ENCODE assay signal across 8 cellular contexts in the genomic region with DNA sequence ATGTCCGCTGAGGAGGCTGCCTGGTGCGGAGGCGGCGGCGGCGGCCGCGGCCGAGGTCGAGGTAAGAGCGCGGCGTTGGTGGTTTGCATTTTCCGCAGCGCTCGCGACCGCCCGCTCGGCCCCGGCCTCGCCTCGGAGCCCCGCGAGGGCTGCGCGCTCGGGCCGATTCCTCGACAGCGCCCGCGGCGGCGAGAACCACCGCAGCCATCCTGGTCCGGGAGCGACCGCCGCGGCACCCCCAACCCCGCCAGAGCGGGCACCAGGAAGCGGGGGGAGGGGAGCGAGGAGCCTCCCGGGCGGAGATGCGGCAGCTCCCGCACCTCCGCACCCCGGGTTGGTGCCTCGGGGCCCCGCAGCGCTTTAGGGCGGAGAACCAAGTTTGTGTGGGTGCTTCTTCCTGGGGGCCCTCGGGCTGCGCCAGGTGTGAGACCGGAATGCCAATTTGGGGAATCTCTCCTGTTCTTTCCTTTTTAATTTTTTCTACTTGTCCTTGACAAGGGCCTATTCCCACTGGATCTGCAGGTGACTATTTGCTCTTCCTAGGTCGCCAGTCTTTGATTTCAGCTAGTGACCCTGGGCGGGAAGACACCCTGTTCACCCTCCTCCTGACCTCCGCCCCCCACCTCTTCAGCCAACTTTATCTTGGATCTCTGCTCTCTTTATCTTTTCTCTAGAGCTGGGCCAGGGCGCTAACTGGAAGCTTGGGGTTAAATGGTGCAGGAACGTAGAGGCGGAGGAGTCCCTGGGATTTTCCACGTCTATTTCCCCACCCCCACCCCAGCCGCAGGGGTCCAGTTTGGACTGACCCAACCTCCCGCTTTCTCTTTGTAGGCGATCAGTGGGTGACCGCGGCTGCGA. TPM values are rescaled to one million over a fixed set of nuclear protein-coding genes. Genes with fewer than 3 reads are reported as not detected.
DNase-seq lines count a peak whose midpoint lies in the region; ATAC-seq, FAIRE-seq and TF ChIP-seq lines count a peak whose summit lies in the region.

A gene with protein sequence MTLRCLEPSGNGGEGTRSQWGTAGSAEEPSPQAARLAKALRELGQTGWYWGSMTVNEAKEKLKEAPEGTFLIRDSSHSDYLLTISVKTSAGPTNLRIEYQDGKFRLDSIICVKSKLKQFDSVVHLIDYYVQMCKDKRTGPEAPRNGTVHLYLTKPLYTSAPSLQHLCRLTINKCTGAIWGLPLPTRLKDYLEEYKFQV (plus strand): TSS at position 822 of the 858 bp plus-strand sequence. CDS start 223 bp downstream, outside the sequence.

- H3K9me3 ChIP-seq in DND-41 (ENCODE audit: insufficient read depth, low read length, severe bottlenecking) = no peaks in the 10 kb centered on the region
- H3K9me3 ChIP-seq in kidney (ENCODE audit: control insufficient read depth in 1 of 2, low read length in 2 of 2) = no peaks in the 10 kb centered on the region

- no peaks in the 10 kb centered on the region for H3K27me3 ChIP-seq in DND-41 (ENCODE audit: insufficient read depth, low read length, poor library complexity)

- H4K20me1 ChIP-seq in DND-41 (ENCODE audit: insufficient read depth, low read length) = peaks cover 48% of the 10 kb centered on the region

- H2AFZ ChIP-seq in DND-41 (ENCODE audit: low read depth, low read length) = peak within 1 kb of the TSS; percentile 60

- H3K36me3 ChIP-seq in DND-41 (ENCODE audit: insufficient read depth, low read length) (peaks cover 56% of the 10 kb centered on the region), kidney (ENCODE audit: control insufficient read depth in 1 of 2, insufficient read depth in 2 of 2, low read length in 2 of 2) (peaks cover 0 to 5% of the 10 kb centered on the region in 2 donors)

- H3K4me2 ChIP-seq in DND-41 (ENCODE audit: insufficient read depth, low read length) = peak within 1 kb of the TSS; percentile 91

- ATAC-seq in DND-41 (ENCODE audit: insufficient read depth, low read depth) = peak; percentile 2
- ATAC-seq in HG03025 (IDR thresholded peaks at IDR 0.05; ENCODE audit: low FRiP score, unreplicated experiment) = peak; percentile 11

- H3K4me1 ChIP-seq in DND-41 (ENCODE audit: insufficient read depth, low read length) (peaks cover 63% of the 10 kb centered on the region), kidney (ENCODE audit: control insufficient read depth in 1 of 2, insufficient read depth in 1 of 2, low read depth in 1 of 2, low read length in 2 of 2) (peaks cover 0 to 4% of the 10 kb centered on the region in 2 donors)

- H3K79me2 ChIP-seq in DND-41 (ENCODE audit: insufficient read depth, low read length) = peaks cover 88% of the 10 kb centered on the region

- TF ChIP-seq CTCF in DND-41 (IDR thresholded peaks at IDR 0.05; ENCODE audit: borderline replicate concordance, extremely low read depth, low read length, poor library complexity, severe bottlenecking) (peak; percentile 0), cardiac fibroblast (IDR thresholded peaks at IDR 0.05; ENCODE audit: low read depth, low read length) (no peak), kidney (IDR thresholded peaks at IDR 0.05; ENCODE audit: borderline replicate concordance, extremely low read depth, insufficient read depth) (no peak)

- H3K9ac ChIP-seq in DND-41 (ENCODE audit: low read depth, low read length) (peak within 1 kb of the TSS; percentile 98), kidney (ENCODE audit: low read length in 2 of 2) (peak within 1 kb of the TSS; percentile 96 to 97)

- peak within 1 kb of the TSS; percentile 89 to 93 for H3K4me3 ChIP-seq in DND-41 (ENCODE audit: low read depth in 1 of 2, low read length in 2 of 2)
- peak within 1 kb of the TSS; percentile 70 to 83 for H3K4me3 ChIP-seq in cardiac fibroblast (replicated peaks in 1 of 2; ENCODE audit: low read depth in 2 of 2, low read length in 2 of 2)
- H3K4me3 ChIP-seq in kidney (ENCODE audit: low read length in 2 of 2) = peak within 1 kb of the TSS; percentile 67 to 96

- DNase-seq in DND-41 = peak; percentile 69
- peak in 3 of 5 donors; percentile 16 to 24 (median 18) for DNase-seq in T-helper 1 cell
- DNase-seq in cardiac fibroblast (ENCODE audit: low read depth in 2 of 2) = peak in 1 of 2 donors; percentile 15
- peak; percentile 79 for DNase-seq in kidney
- peak; percentile 40 to 48 for DNase-seq in stimulated activated CD4-positive, alpha-beta T cell treated with anti-CD3 and anti-CD28 coated beads, Interleukin-2, amount 100 ng/mL, for 24 hours
- DNase-seq in superior temporal gyrus (ENCODE audit: extremely low spot score) = no peak
- DNase-seq in NK-92 (lab: John Stamatoyannopoulos, UW; ENCODE audit: unreplicated experiment) = no peak

- H3K27ac ChIP-seq in DND-41 (ENCODE audit: low read length) (peak within 1 kb of the TSS; percentile 96), kidney (ENCODE audit: low read depth in 2 of 2, low read length in 2 of 2) (peak within 1 kb of the TSS; percentile 98 to 99)

- intact Hi-C loops in kidney (cut with DNase I) = no loop called here

- no peak for FAIRE-seq in kidney (lab: Jason Lieb, UNC)

RNA-seq across cellular contexts. Expression of the gene that starts here (rescaled TPM):
- 25.7 TPM for total RNA-seq in kidney
- polyA plus RNA-seq in kidney (ENCODE audit: insufficient read depth, low read depth, low replicate concordance) = 32.2 TPM

Comparison
In these comparisons a context has a peak if more than half of its experiments do, and no peak if none do; other contexts are left out.
1. DNase-seq: peak in DND-41 (single experiment), T-helper 1 cell (3 of 5), kidney (single experiment) and stimulated activated CD4-positive, alpha-beta T cell treated with anti-CD3 and anti-CD28 coated beads, Interleukin-2, amount 100 ng/mL, for 24 hours (2 of 2); none in superior temporal gyrus (single experiment) and NK-92 (single experiment).
2. Peak in every context shown above with its lines, with median percentiles within 50 percentile points of each other: H3K4me3 ChIP-seq.